8 cellular contexts compared by ENCODE assay signal in genomic region chr3:23810342-23811116, GRCh38. TPM values are rescaled to one million over a fixed set of nuclear protein-coding genes. Genes with fewer than 3 reads are reported as not detected.
DNase-seq lines count a peak whose midpoint lies in the region; ATAC-seq, FAIRE-seq and TF ChIP-seq lines count a peak whose summit lies in the region.

No MANE protein-coding gene starts in this region.

- CTCF ChIA-PET in A549 (lab: Yijun Ruan, JAX), result interaction anchor here (0.6 kb wide), 1 partner anchor 1247 kb away, joined by 3 read pairs; no protein-coding TSS in a partner anchor

- peak; percentile 64 to 71 for DNase-seq in A549 (ENCODE audit: low read depth in 1 of 2, low spot score in 1 of 2)
- DNase-seq in T-helper 1 cell, result peak; percentile 16 to 40 (median 18)
- no peak for DNase-seq in astrocyte of the cerebellum (ENCODE audit: low read depth)
- DNase-seq in hypothalamus (lab: John Stamatoyannopoulos, UW), result peak in 45 of 51 donors; percentile 10 to 80 (median 44)
- no peak for DNase-seq in retinal pigment epithelial cell (ENCODE audit: low read depth)
- DNase-seq in KG1 (lab: John Stamatoyannopoulos, UW), result no peak

- ATAC-seq in A549 (peak; percentile 77 to 78), GM18505 (IDR thresholded peaks at IDR 0.05; ENCODE audit: unreplicated experiment) (peak; percentile 33), HG03460 (IDR thresholded peaks at IDR 0.05; ENCODE audit: unreplicated experiment) (peak; percentile 22)

- TF ChIP-seq CTCF in A549 (IDR thresholded peaks at IDR 0.05) (peak; percentile 49), astrocyte of the cerebellum (IDR thresholded peaks at IDR 0.05; ENCODE audit: low read depth, low read length, missing control alignments) (no peak), retinal pigment epithelial cell (conservative IDR thresholded peaks at IDR 0.05; ENCODE audit: low read depth, low read length) (peak; percentile 37)

- in situ Hi-C loops in astrocyte of the cerebellum (cut with HindIII; ENCODE audit: low sequenced_read_pairs), result no loop called here

- H3K4me3 ChIP-seq in A549 (peak overlapping the region; percentile 66), astrocyte of the cerebellum (ENCODE audit: low read depth, low read length) (peak overlapping the region; percentile 48), retinal pigment epithelial cell (ENCODE audit: low read length) (peak overlapping the region; percentile 70)

- H3K4me1 ChIP-seq in A549, result peaks cover 37% of the 10 kb centered on the region

- no peak for FAIRE-seq in A549 (lab: Jason Lieb, UNC)

- H3K9me3 ChIP-seq in A549, result no peaks in the 10 kb centered on the region

- peak overlapping the region; percentile 94 for H3K27ac ChIP-seq in A549

- WGBS in A549 (ENCODE audit: missing lambda C conversion rate), result 1% methylated on average over 26 of the region's 76 CpGs

- POLR2A ChIA-PET in A549 (lab: Yijun Ruan, JAX), result interaction anchor here (0.9 to 1.0 kb wide), 2 partner anchors 24 kb away, joined by 3 read pairs; no protein-coding TSS in a partner anchor

- TF ChIP-seq EP300 in A549 (IDR thresholded peaks at IDR 0.05), result no peak

- TF ChIP-seq RAD21 in A549 (conservative IDR thresholded peaks at IDR 0.05 in 1 of 2, IDR thresholded peaks at IDR 0.05 in 1 of 2), result 0 out of 5 replicates have a peak, but pooled peaks of 1 of the 2 experiments have one; percentile 8

- H3K4me2 ChIP-seq in A549, result peak overlapping the region; percentile 82

- TF ChIP-seq POLR2A in A549 (IDR thresholded peaks at IDR 0.05; ENCODE audit: low read length) (peak; percentile 16; the same call in 1 of the 2 replicates), GM18505 (IDR thresholded peaks at IDR 0.05; ENCODE audit: borderline replicate concordance, extremely low read depth, insufficient read depth, insufficient read length) (peak; percentile 37)

TF ChIP-seq in A549, 52 proteins besides CTCF, POLR2A, EP300 and RAD21:
- TF ChIP-seq MAX (IDR thresholded peaks at IDR 0.05) (peak; percentile 73), HOXB13 (CRISPR knock-in tag; IDR thresholded peaks at IDR 0.05; ENCODE audit: low read depth) (no peak), E2F6 (IDR thresholded peaks at IDR 0.05; ENCODE audit: borderline replicate concordance, low read depth) (peak; percentile 60; the same call in 1 of the 2 replicates), JUN (IDR thresholded peaks at IDR 0.05) (peak; percentile 38 to 62; a peak in 4 of 5 replicates), POLR2AphosphoS2 (conservative IDR thresholded peaks at IDR 0.05; ENCODE audit: low read length) (no peak), MYC (IDR thresholded peaks at IDR 0.05; ENCODE audit: borderline replicate concordance, low read length) (peak; percentile 41; the same call in 1 of the 2 replicates), TP53 (CRISPR knock-in tag; IDR thresholded peaks at IDR 0.05) (peak; percentile 73; the same call in 1 of the 2 replicates), FOSB (CRISPR knock-in tag; IDR thresholded peaks at IDR 0.05) (no peak), PHF8 (IDR thresholded peaks at IDR 0.05; ENCODE audit: borderline replicate concordance, low read depth) (peak; percentile 80), HOXB5 (CRISPR knock-in tag; IDR thresholded peaks at IDR 0.05) (no peak)

RNA-seq across cellular contexts. Expression of gene UBE2E1, which starts 4.8 kb away (rescaled TPM):
- polyA plus RNA-seq in A549 (2011; rRNA removed) (171 and 198 TPM in 2 replicates), A549 (2017; fragmentation: RNase III; extraction: RNeasy Plus Mini Kit Qiagen cat#74134 plus additional on column Dnase treatment) (151 to 156 TPM (median 151 TPM) in 3 replicates)
- polyA plus RNA-seq in A549 (2012; cell fraction: cytosol; rRNA removed), result 59.9 and 61.9 TPM in 2 replicates
- polyA plus RNA-seq in A549 (2012; cell fraction: nucleus; rRNA removed), result 22.3 and 29.9 TPM in 2 replicates
- polyA minus RNA-seq in A549 (2011; rRNA and poly(A)+ RNA removed), result 51.7 and 53.0 TPM in 2 replicates

Comparison
In these comparisons a context has a peak if more than half of its experiments do, and no peak if none do; other contexts are left out.
1. ATAC-seq: peak in every context shown above with its lines; median percentile 78 in A549; 33 in GM18505; 22 in HG03460.
2. DNase-seq: peak in A549 (2 of 2), T-helper 1 cell (5 of 5) and hypothalamus (45 of 51); none in astrocyte of the cerebellum (single experiment), retinal pigment epithelial cell (single experiment) and KG1 (single experiment).
3. Peak in every context shown above with its lines, with median percentiles within 50 percentile points of each other: H3K4me3 ChIP-seq.